Comparison of ENCODE assay signal across 26 cellular contexts in the genomic region with DNA sequence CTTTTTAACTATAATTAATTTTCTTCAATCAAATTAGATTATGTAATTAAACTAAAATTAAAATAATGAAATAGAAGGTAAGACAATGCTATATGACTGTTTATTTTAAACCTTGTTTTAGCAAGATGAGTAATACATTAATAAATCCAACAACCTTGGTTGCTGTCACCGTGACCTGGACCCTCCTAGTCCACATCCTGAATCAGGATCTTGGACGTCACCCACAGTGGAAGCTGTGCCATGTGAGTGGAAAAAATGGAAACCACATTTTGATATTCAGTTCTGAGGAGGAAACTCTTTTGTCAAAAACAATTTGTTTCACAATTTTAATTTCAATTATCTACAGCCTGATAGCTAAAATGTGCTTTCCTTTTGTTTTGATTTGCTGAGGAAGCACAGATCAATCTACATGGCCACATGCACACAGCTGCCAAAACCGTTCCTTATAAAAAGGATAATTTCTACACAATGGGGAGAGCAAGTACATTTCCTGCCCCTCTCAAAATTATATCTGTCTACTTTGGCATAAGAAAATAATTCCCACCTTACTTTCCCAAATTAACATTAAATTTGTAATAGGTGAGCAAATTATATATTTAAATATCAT.
DNase-seq lines count a peak whose midpoint lies in the region; ATAC-seq, FAIRE-seq and TF ChIP-seq lines count a peak whose summit lies in the region.
"Had no signal": no experiment of that assay in that cellular context is flagged by ENCODE, and none has a peak within 500 bp of the region (broad histone marks: within the 10 kb centered on the region; RNA-seq: fewer than 3 reads in every experiment).

No MANE protein-coding gene starts in this region.

- 35 to 58% methylated on average over 3 of the region's 3 CpGs for WGBS in heart right ventricle, 2 donors
- 38% methylated on average over 3 of the region's 3 CpGs for WGBS in SK-N-SH (ENCODE audit: low lambda C conversion rate)
- 22 to 40% (median 36%) methylated on average over 3 of the region's 3 CpGs for WGBS in spleen, 5 donors

- CTCF ChIA-PET in SK-N-SH (lab: Yijun Ruan, JAX): interaction anchor here (1.0 to 2.0 kb wide), 2 partner anchors 271 to 286 kb away, joined by 4 to 13 read pairs; no protein-coding TSS in a partner anchor
- CTCF ChIA-PET in endothelial cell of umbilical vein (lab: Charles Lee): interaction anchor here (0.8 to 8.3 kb wide), 11 partner anchors 10 to 340 kb away, joined by 3 to 437 read pairs (median 3); partner anchors contain the start of gene RASSF9

- H4K20me1 ChIP-seq in SK-N-SH (ENCODE audit: insufficient read depth): no peaks in the 10 kb centered on the region
- H4K20me1 ChIP-seq in endothelial cell of umbilical vein (replicated peaks; ENCODE audit: control insufficient read depth, extremely low read depth, insufficient read depth, low read length): no peaks in the 10 kb centered on the region

- TF ChIP-seq RAD21 in SK-N-SH (IDR thresholded peaks at IDR 0.05; ENCODE audit: low read length): no peak

- peak in 5 of 8 donors; percentile 49 to 91 (median 74) for ATAC-seq in heart right ventricle
- no peak for ATAC-seq in left ventricle myocardium superior
- ATAC-seq in HG03354 (IDR thresholded peaks at IDR 0.05; ENCODE audit: poor library complexity, severe bottlenecking, unreplicated experiment): no peak
- ATAC-seq in omental fat pad (ENCODE audit: low FRiP score): no peak
- ATAC-seq: CD8-positive, alpha-beta T cell had no signal

- intact Hi-C loops in heart right ventricle (cut with DNase I): no loop called here
- intact Hi-C loops in left ventricle myocardium superior (cut with micrococcal nuclease): no loop called here
- intact Hi-C loops in endothelial cell of umbilical vein (cut with micrococcal nuclease): no loop called here
- intact Hi-C loops in spleen (cut with DNase I; ENCODE audit: low total_unique reads): no loop called here

- FAIRE-seq in endothelial cell of umbilical vein (lab: Jason Lieb, UNC): no peak
- FAIRE-seq: H54, keratinocyte, urothelium cell line had no signal

- H3K79me2 ChIP-seq in SK-N-SH (ENCODE audit: insufficient read depth) (no peaks in the 10 kb centered on the region), endothelial cell of umbilical vein (ENCODE audit: control insufficient read depth, insufficient read depth, low read length) (no peaks in the 10 kb centered on the region)

- H3K27me3 ChIP-seq in heart right ventricle (no peaks in the 10 kb centered on the region), SK-N-SH (ENCODE audit: insufficient read depth) (no peaks in the 10 kb centered on the region), endothelial cell of umbilical vein (ENCODE audit: control insufficient read depth in 2 of 2, insufficient read depth in 2 of 2, low read length in 2 of 2) (no peaks in the 10 kb centered on the region), spleen (replicated peaks in 1 of 7) (no peaks in the 10 kb centered on the region)
- H3K27me3 ChIP-seq: breast epithelium, colonic mucosa, testis had no signal

- H3K4me1 ChIP-seq in heart right ventricle (peaks cover 0 to 13% (median 0%) of the 10 kb centered on the region in 9 donors), SK-N-SH (ENCODE audit: control insufficient read depth in 1 of 2, insufficient read depth in 2 of 2, low read depth in 1 of 2, low read length in 1 of 2) (no peaks in the 10 kb centered on the region), endothelial cell of umbilical vein (ENCODE audit: control insufficient read depth, extremely low read depth, insufficient read depth, low read length) (peaks cover 9% of the 10 kb centered on the region), spleen (no peaks in the 10 kb centered on the region)
- H3K4me1 ChIP-seq: breast epithelium, colonic mucosa, testis had no signal

- H3K9me1 ChIP-seq in endothelial cell of umbilical vein (replicated peaks; ENCODE audit: control insufficient read depth, extremely low read depth, insufficient read depth, low read length): no peaks in the 10 kb centered on the region

- TF ChIP-seq CTCF in heart right ventricle (IDR thresholded peaks at IDR 0.05): no peak
- TF ChIP-seq CTCF in SK-N-SH (IDR thresholded peaks at IDR 0.05): no peak
- TF ChIP-seq CTCF in endothelial cell of umbilical vein (IDR thresholded peaks at IDR 0.05; ENCODE audit: extremely low read depth in 1 of 2, insufficient read depth in 1 of 2, low read depth in 1 of 2, low read length in 2 of 2): no peak
- TF ChIP-seq CTCF in spleen (IDR thresholded peaks at IDR 0.05 in 8 of 11, conservative IDR thresholded peaks at IDR 0.05 in 3 of 11): no peak
- TF ChIP-seq CTCF in omental fat pad (IDR thresholded peaks at IDR 0.05): no peak

- POLR2A ChIA-PET in SK-N-SH (lab: Yijun Ruan, JAX) (interaction anchor here (0.6 kb wide), 1 partner anchor 14 kb away, joined by 3 read pairs; no protein-coding TSS in a partner anchor), endothelial cell of umbilical vein (lab: Charles Lee) (interaction anchor here (0.7 kb wide), 1 partner anchor 149 kb away, joined by 4 read pairs; no protein-coding TSS in a partner anchor)

- H2AFZ ChIP-seq in SK-N-SH (ENCODE audit: low read depth) (peak overlapping the region; percentile 27), endothelial cell of umbilical vein (ENCODE audit: low read depth, low read length) (peak overlapping the region; percentile 86)

- no peak overlapping the region for H3K4me2 ChIP-seq in SK-N-SH
- H3K4me2 ChIP-seq in endothelial cell of umbilical vein (ENCODE audit: insufficient read depth, low read length): peak overlapping the region; percentile 55

- no peaks in the 10 kb centered on the region for H3K9me2 ChIP-seq in SK-N-SH

- no TSS peak for BruUV-seq in endothelial cell of umbilical vein (replicated peaks; lab: Mats Ljungman, UMichigan)

- no peaks in the 10 kb centered on the region for H3K9me3 ChIP-seq in heart right ventricle
- no peaks in the 10 kb centered on the region for H3K9me3 ChIP-seq in SK-N-SH
- H3K9me3 ChIP-seq in endothelial cell of umbilical vein (replicated peaks; ENCODE audit: control insufficient read depth, insufficient read depth, low read length): no peaks in the 10 kb centered on the region
- H3K9me3 ChIP-seq in spleen: no peaks in the 10 kb centered on the region
- H3K9me3 ChIP-seq: breast epithelium, colonic mucosa, testis had no signal

- H3K27ac ChIP-seq in heart right ventricle (peak overlapping the region in 3 of 10 donors; percentile 2 to 33 (median 26)), SK-N-SH (ENCODE audit: low read depth in 2 of 2, low read length in 1 of 2) (no peak overlapping the region), endothelial cell of umbilical vein (ENCODE audit: insufficient read depth, low read depth, low read length) (peak overlapping the region; percentile 41), spleen (peak overlapping the region; percentile 39 to 77 (median 61))
- H3K27ac ChIP-seq: breast epithelium, colonic mucosa, testis had no signal

- H3F3A ChIP-seq in SK-N-SH (replicated peaks; ENCODE audit: insufficient read depth): no peaks in the 10 kb centered on the region

- H3K4me3 ChIP-seq in heart right ventricle (no peak overlapping the region), SK-N-SH (ENCODE audit: low read depth in 2 of 2, low read length in 1 of 2) (no peak overlapping the region), endothelial cell of umbilical vein (replicated peaks in 1 of 3; ENCODE audit: insufficient read depth in 1 of 3, low read depth in 1 of 3, low read length in 3 of 3) (no peak overlapping the region), spleen (no peak overlapping the region)
- H3K4me3 ChIP-seq: breast epithelium, colonic mucosa, testis had no signal

- DNase-seq in heart right ventricle: peak in 1 of 2 donors; percentile 32
- no peak for DNase-seq in left ventricle myocardium superior
- no peak for DNase-seq in SK-N-SH
- peak; percentile 82 for DNase-seq in endothelial cell of umbilical vein (ENCODE audit: low read depth, low spot score)
- no peak for DNase-seq in spleen
- no peak for DNase-seq in SW480 (ENCODE audit: low spot score)
- DNase-seq in omental fat pad (ENCODE audit: low spot score): no peak
- DNase-seq: activated B cell treated with CpG ODN at 0.5 μM for 24 hours; activated naive CD4-positive, alpha-beta T cell treated with anti-CD3 and anti-CD28 coated beads for 36 hours; AML-193; amniotic stem cell; CD8-positive, alpha-beta T cell; colonic mucosa; DMS 273 treated with DMSO at 0.1 percent for 48 hours; mammary epithelial cell; NCI-H1105 treated with DMSO at 0.1 percent for 48 hours; NCI-H1930; NCI-H524 treated with DMSO at 0.1 percent for 48 hours; SIG-M5; stimulated activated naive CD4-positive, alpha-beta T cell treated with Interleukin-2 at 50 U/mL for 16 hours; testis had no signal

- 0 out of 4 replicates have a peak, but pooled peaks of 1 of the 2 experiments have one; percentile 33 for TF ChIP-seq EP300 in SK-N-SH (IDR thresholded peaks at IDR 0.05; ENCODE audit: borderline replicate concordance in 1 of 2, low read depth in 1 of 2, low read length in 1 of 2)

- dilution Hi-C loops in endothelial cell of umbilical vein (cut with MboI; ENCODE audit: extremely low pct_ligation_motif_present, low sequenced_read_pairs): no loop called here

- H3K9ac ChIP-seq in SK-N-SH (no peak overlapping the region), endothelial cell of umbilical vein (replicated peaks; ENCODE audit: extremely low read depth, insufficient read depth, low read length) (no peak overlapping the region)

- TF ChIP-seq POLR2A in endothelial cell of umbilical vein (IDR thresholded peaks at IDR 0.05; ENCODE audit: low read depth, low read length) (no peak), spleen (IDR thresholded peaks at IDR 0.05) (no peak)

- H3K36me3 ChIP-seq in heart right ventricle: no peaks in the 10 kb centered on the region
- no peaks in the 10 kb centered on the region for H3K36me3 ChIP-seq in SK-N-SH (replicated peaks in 1 of 2; ENCODE audit: control insufficient read depth in 1 of 2, insufficient read depth in 2 of 2, low read length in 1 of 2)
- no peaks in the 10 kb centered on the region for H3K36me3 ChIP-seq in endothelial cell of umbilical vein (ENCODE audit: control insufficient read depth in 2 of 2, extremely low read depth in 1 of 2, insufficient read depth in 2 of 2, low read length in 2 of 2)
- no peaks in the 10 kb centered on the region for H3K36me3 ChIP-seq in spleen
- H3K36me3 ChIP-seq: breast epithelium, colonic mucosa had no signal

TF ChIP-seq in endothelial cell of umbilical vein, 7 proteins besides CTCF, POLR2A, EP300 and RAD21:
- peak; percentile 52 for TF ChIP-seq FOS (IDR thresholded peaks at IDR 0.05; ENCODE audit: borderline replicate concordance, insufficient read depth, low read length)
- TF ChIP-seq GATA2 (IDR thresholded peaks at IDR 0.05; ENCODE audit: insufficient read depth, insufficient read length, low read depth, low read length): no peak

Comparison
In these comparisons a context has a peak if more than half of its experiments do, and no peak if none do; other contexts are left out.
1. ATAC-seq: peak in heart right ventricle (5 of 8); none in left ventricle myocardium superior (single experiment), HG03354 (single experiment) and omental fat pad (single experiment).
2. H3K27ac ChIP-seq: peak in endothelial cell of umbilical vein (single experiment) and spleen (8 of 8); none in SK-N-SH (0 of 2).